Comparison of ENCODE assay signal across 6 cellular contexts in genomic region chr1:11749203-11749689, GRCh38. TPM values are rescaled to one million over a fixed set of nuclear protein-coding genes. Genes with fewer than 3 reads are reported as not detected.
DNase-seq lines count a peak whose midpoint lies in the region; ATAC-seq and TF ChIP-seq lines count a peak whose summit lies in the region.

No MANE protein-coding gene starts in this region.

- no peaks in the 10 kb centered on the region for H3K9me3 Mint-ChIP-seq in GM23338

- H3K4me3 Mint-ChIP-seq in GM23338 = no peak overlapping the region

- TF ChIP-seq CTCF in AG04450 (IDR thresholded peaks at IDR 0.05; ENCODE audit: low read depth, low read length) (peak; percentile 43), GM23338 (conservative IDR thresholded peaks at IDR 0.05; ENCODE audit: low read depth in 2 of 2) (peak; percentile 63 to 85), fibroblast of pulmonary artery (IDR thresholded peaks at IDR 0.05; ENCODE audit: low read length, missing control alignments) (peak; percentile 55)

- H4K20me1 ChIP-seq in GM23338 (replicated peaks; ENCODE audit: insufficient read depth) = no peaks in the 10 kb centered on the region

- H3F3A ChIP-seq in GM23338 (replicated peaks; ENCODE audit: low read depth) = peaks cover 7% of the 10 kb centered on the region; the same call in 1 of the 2 replicates

- H3K27me3 ChIP-seq in AG04450 (ENCODE audit: control insufficient read depth, insufficient read depth, low read length) (no peaks in the 10 kb centered on the region), GM23338 (ENCODE audit: insufficient read depth) (no peaks in the 10 kb centered on the region)

- CTCF ChIA-PET in AG04450 (lab: Charles Lee) = interaction anchor here (0.5 to 1.3 kb wide), 3 partner anchors 12 to 198 kb away, joined by 4 read pairs; no protein-coding TSS in a partner anchor

- no peaks in the 10 kb centered on the region; the same call in 1 of the 2 replicates for H3K4me1 ChIP-seq in GM23338 (ENCODE audit: insufficient read depth)

- H3K4me1 Mint-ChIP-seq in GM23338 = peaks cover 25% of the 10 kb centered on the region

- peaks cover 19% of the 10 kb centered on the region for H3K27me3 Mint-ChIP-seq in GM23338 (ENCODE audit: insufficient read depth, low read depth, poor library complexity)

- DNase-seq in AG04450 (ENCODE audit: low read depth, low spot score) = no peak
- DNase-seq in GM23338 (ENCODE audit: low spot score) = peak; percentile 74
- peak in 4 of 5 experiments; percentile 21 to 70 (median 38) for DNase-seq in T-helper 2 cell
- DNase-seq in fibroblast of pulmonary artery (ENCODE audit: low read depth) = peak; percentile 43
- DNase-seq in stimulated activated CD8-positive, alpha-beta memory T cell treated with anti-CD3 and anti-CD28 coated beads, Interleukin-4, amount 100 ng/mL, for 48 hours = peak; percentile 66
- no peak for DNase-seq in NCI-H1048 (lab: John Stamatoyannopoulos, UW)

- peak; percentile 89 for ATAC-seq in GM23338

- POLR2A ChIA-PET in AG04450 (lab: Yijun Ruan, JAX) = no interaction called here

- H2AFZ ChIP-seq in GM23338 = no peak overlapping the region

- no peak overlapping the region for H3K27ac Mint-ChIP-seq in GM23338

- H3K9me3 ChIP-seq in AG04450 (ENCODE audit: control insufficient read depth, insufficient read depth, low read length) = no peaks in the 10 kb centered on the region

- H3K4me3 ChIP-seq in AG04450 (ENCODE audit: low read depth, low read length) = no peak overlapping the region
- H3K4me3 ChIP-seq in GM23338 = no peak overlapping the region
- no peak overlapping the region for H3K4me3 ChIP-seq in fibroblast of pulmonary artery (replicated peaks; ENCODE audit: low read depth, low read length)

- H3K36me3 ChIP-seq in GM23338 (ENCODE audit: insufficient read depth) = no peaks in the 10 kb centered on the region; the same call in 1 of the 2 replicates

- H3K27ac ChIP-seq in AG04450 (ENCODE audit: low read depth, low read length) (no peak overlapping the region), GM23338 (ENCODE audit: low read depth) (no peak overlapping the region)

- no peaks in the 10 kb centered on the region for H3K79me2 ChIP-seq in GM23338 (replicated peaks; ENCODE audit: insufficient read depth)

- H3K9me2 ChIP-seq in GM23338 (ENCODE audit: insufficient read depth) = no peaks in the 10 kb centered on the region

- no peak overlapping the region for H3K4me2 ChIP-seq in GM23338

- H3K36me3 Mint-ChIP-seq in GM23338 (ENCODE audit: low read depth) = peaks cover 25% of the 10 kb centered on the region

TF ChIP-seq in GM23338, 12 proteins besides CTCF, POLR2A, EP300 and RAD21:
- TF ChIP-seq EZH2phosphoT487 (IDR thresholded peaks at IDR 0.05; ENCODE audit: unreplicated experiment) = no peak
- TF ChIP-seq CREB1 (CRISPR knock-in tag; IDR thresholded peaks at IDR 0.05; ENCODE audit: low read depth) = 0 out of 2 replicates have a peak, but pooled peaks have one; percentile 22

RNA-seq across cellular contexts. Expression of gene C1orf167, which starts 12.7 kb away (rescaled TPM):
- 0.11 and 0.32 TPM in 2 replicates for polyA plus RNA-seq in AG04450 (2011; rRNA removed)
- not detected in 2 replicates for polyA minus RNA-seq in AG04450 (2011; rRNA and poly(A)+ RNA removed)
- 1.7 and 6.0 TPM in 2 replicates for total RNA-seq in GM23338 (2014; rRNA removed; shearing (Covaris generic))
- polyA plus RNA-seq in GM23338 (2016; fragmentation: Nextera tagmentation; extraction: Ambion mirVana) = 2.2 TPM in 2 replicates

RNA-seq across cellular contexts. Expression of gene AGTRAP, which starts 13.3 kb away (rescaled TPM):
- polyA plus RNA-seq in AG04450 (2011; rRNA removed) (26.8 and 39.0 TPM in 2 replicates), GM23338 (2016; fragmentation: Nextera tagmentation; extraction: Ambion mirVana) (79.0 and 79.4 TPM in 2 replicates)
- polyA minus RNA-seq in AG04450 (2011; rRNA and poly(A)+ RNA removed) = 12.2 and 25.7 TPM in 2 replicates
- total RNA-seq in GM23338 (2014; rRNA removed; shearing (Covaris generic)) = 88.7 and 102 TPM in 2 replicates

RNA-seq across cellular contexts. Expression of gene MTHFR, which starts 56.5 kb away (rescaled TPM):
- polyA plus RNA-seq in AG04450 (2011; rRNA removed) = 7.7 and 8.8 TPM in 2 replicates
- polyA minus RNA-seq in AG04450 (2011; rRNA and poly(A)+ RNA removed) = 20.8 and 25.8 TPM in 2 replicates
- 21.6 and 26.4 TPM in 2 replicates for total RNA-seq in GM23338 (2014; rRNA removed; shearing (Covaris generic))
- 5.7 and 6.9 TPM in 2 replicates for polyA plus RNA-seq in GM23338 (2016; fragmentation: Nextera tagmentation; extraction: Ambion mirVana)

RNA-seq across cellular contexts. Expression of gene CLCN6, which starts 56.7 kb away (rescaled TPM):
- 9.0 and 10.7 TPM in 2 replicates for polyA plus RNA-seq in AG04450 (2011; rRNA removed)
- 11.8 and 12.0 TPM in 2 replicates for polyA minus RNA-seq in AG04450 (2011; rRNA and poly(A)+ RNA removed)
- 16.3 and 22.6 TPM in 2 replicates for total RNA-seq in GM23338 (2014; rRNA removed; shearing (Covaris generic))
- polyA plus RNA-seq in GM23338 (2016; fragmentation: Nextera tagmentation; extraction: Ambion mirVana) = 13.0 and 16.0 TPM in 2 replicates

RNA-seq across cellular contexts. Expression of gene DRAXIN, which starts 57.7 kb away (rescaled TPM):
- polyA plus RNA-seq in AG04450 (2011; rRNA removed) (0.04 and 0.05 TPM in 2 replicates), GM23338 (2016; fragmentation: Nextera tagmentation; extraction: Ambion mirVana) (7.4 and 7.6 TPM in 2 replicates)
- polyA minus RNA-seq in AG04450 (2011; rRNA and poly(A)+ RNA removed) = 0.04 and 0.05 TPM in 2 replicates
- total RNA-seq in GM23338 (2014; rRNA removed; shearing (Covaris generic)) = 22.6 and 23.0 TPM in 2 replicates

Comparison
In these comparisons a context has a peak if more than half of its experiments do, and no peak if none do; other contexts are left out.
1. DNase-seq: peak in GM23338 (single experiment), T-helper 2 cell (4 of 5), fibroblast of pulmonary artery (single experiment) and stimulated activated CD8-positive, alpha-beta memory T cell treated with anti-CD3 and anti-CD28 coated beads, Interleukin-4, amount 100 ng/mL, for 48 hours (single experiment); none in AG04450 (single experiment) and NCI-H1048 (single experiment).
2. Peak in every context shown above with its lines, with median percentiles within 50 percentile points of each other: CTCF ChIP-seq.